Comparison of ENCODE assay signal across 1 cellular context in the genomic region with DNA sequence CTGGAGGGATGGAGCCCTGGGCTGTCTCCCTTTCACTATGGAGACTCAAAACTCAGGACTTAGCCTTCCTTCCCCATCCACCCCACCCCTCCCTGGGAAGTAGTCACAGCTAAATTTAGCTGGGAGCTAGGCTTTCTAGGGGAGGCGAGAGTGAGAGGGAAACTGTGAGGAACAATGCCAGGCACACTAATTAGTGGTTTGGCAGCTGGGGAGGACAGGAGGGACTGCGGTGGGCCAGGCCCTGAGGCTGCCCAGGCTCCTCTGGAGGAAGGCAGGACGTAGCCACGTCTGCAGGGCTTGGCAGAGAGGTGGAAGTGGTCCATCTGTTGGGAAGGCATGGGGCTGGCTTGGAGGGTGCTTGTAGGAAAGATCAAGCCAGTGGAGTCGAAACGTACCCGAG.
TF ChIP-seq lines count a peak whose summit lies in the region.

No MANE protein-coding gene starts in this region.

TF ChIP-seq in GM23338, 12 proteins besides CTCF, POLR2A, EP300 and RAD21 (continued from another document):
- TF ChIP-seq, protein P1, sequence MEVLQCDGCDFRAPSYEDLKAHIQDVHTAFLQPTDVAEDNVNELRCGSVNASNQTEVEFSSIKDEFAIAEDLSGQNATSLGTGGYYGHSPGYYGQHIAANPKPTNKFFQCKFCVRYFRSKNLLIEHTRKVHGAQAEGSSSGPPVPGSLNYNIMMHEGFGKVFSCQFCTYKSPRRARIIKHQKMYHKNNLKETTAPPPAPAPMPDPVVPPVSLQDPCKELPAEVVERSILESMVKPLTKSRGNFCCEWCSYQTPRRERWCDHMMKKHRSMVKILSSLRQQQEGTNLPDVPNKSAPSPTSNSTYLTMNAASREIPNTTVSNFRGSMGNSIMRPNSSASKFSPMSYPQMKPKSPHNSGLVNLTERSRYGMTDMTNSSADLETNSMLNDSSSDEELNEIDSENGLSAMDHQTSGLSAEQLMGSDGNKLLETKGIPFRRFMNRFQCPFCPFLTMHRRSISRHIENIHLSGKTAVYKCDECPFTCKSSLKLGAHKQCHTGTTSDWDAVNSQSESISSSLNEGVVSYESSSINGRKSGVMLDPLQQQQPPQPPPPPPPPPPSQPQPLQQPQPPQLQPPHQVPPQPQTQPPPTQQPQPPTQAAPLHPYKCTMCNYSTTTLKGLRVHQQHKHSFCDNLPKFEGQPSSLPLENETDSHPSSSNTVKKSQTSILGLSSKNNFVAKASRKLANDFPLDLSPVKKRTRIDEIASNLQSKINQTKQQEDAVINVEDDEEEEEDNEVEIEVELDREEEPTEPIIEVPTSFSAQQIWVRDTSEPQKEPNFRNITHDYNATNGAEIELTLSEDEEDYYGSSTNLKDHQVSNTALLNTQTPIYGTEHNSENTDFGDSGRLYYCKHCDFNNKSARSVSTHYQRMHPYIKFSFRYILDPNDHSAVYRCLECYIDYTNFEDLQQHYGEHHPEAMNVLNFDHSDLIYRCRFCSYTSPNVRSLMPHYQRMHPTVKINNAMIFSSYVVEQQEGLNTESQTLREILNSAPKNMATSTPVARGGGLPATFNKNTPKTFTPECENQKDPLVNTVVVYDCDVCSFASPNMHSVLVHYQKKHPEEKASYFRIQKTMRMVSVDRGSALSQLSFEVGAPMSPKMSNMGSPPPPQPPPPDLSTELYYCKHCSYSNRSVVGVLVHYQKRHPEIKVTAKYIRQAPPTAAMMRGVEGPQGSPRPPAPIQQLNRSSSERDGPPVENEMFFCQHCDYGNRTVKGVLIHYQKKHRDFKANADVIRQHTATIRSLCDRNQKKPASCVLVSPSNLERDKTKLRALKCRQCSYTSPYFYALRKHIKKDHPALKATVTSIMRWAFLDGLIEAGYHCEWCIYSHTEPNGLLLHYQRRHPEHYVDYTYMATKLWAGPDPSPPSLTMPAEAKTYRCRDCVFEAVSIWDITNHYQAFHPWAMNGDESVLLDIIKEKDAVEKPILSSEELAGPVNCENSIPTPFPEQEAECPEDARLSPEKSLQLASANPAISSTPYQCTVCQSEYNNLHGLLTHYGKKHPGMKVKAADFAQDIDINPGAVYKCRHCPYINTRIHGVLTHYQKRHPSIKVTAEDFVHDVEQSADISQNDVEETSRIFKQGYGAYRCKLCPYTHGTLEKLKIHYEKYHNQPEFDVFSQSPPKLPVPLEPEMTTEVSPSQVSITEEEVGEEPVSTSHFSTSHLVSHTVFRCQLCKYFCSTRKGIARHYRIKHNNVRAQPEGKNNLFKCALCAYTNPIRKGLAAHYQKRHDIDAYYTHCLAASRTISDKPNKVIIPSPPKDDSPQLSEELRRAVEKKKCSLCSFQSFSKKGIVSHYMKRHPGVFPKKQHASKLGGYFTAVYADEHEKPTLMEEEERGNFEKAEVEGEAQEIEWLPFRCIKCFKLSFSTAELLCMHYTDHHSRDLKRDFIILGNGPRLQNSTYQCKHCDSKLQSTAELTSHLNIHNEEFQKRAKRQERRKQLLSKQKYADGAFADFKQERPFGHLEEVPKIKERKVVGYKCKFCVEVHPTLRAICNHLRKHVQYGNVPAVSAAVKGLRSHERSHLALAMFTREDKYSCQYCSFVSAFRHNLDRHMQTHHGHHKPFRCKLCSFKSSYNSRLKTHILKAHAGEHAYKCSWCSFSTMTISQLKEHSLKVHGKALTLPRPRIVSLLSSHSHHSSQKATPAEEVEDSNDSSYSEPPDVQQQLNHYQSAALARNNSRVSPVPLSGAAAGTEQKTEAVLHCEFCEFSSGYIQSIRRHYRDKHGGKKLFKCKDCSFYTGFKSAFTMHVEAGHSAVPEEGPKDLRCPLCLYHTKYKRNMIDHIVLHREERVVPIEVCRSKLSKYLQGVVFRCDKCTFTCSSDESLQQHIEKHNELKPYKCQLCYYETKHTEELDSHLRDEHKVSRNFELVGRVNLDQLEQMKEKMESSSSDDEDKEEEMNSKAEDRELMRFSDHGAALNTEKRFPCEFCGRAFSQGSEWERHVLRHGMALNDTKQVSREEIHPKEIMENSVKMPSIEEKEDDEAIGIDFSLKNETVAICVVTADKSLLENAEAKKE (CRISPR knock-in tag; IDR thresholded peaks at IDR 0.05): no peak
- no peak for TF ChIP-seq STAT1 (IDR thresholded peaks at IDR 0.05; ENCODE audit: unreplicated experiment)
- no peak for TF ChIP-seq ZNF114 (CRISPR knock-in tag; IDR thresholded peaks at IDR 0.05)
- TF ChIP-seq ZNF331 (CRISPR knock-in tag; IDR thresholded peaks at IDR 0.05; ENCODE audit: low read depth): no peak
- TF ChIP-seq CREB1 (CRISPR knock-in tag; IDR thresholded peaks at IDR 0.05; ENCODE audit: low read depth): no peak
- no peak for TF ChIP-seq EZH2 (IDR thresholded peaks at IDR 0.05; ENCODE audit: low read depth, unreplicated experiment)
- no peak for TF ChIP-seq POLR2AphosphoS5 (IDR thresholded peaks at IDR 0.05; ENCODE audit: low read depth)
- TF ChIP-seq EZH2phosphoT487 (IDR thresholded peaks at IDR 0.05; ENCODE audit: unreplicated experiment): no peak
